ENCODE assay signal across 19 cellular contexts in the genomic region with DNA sequence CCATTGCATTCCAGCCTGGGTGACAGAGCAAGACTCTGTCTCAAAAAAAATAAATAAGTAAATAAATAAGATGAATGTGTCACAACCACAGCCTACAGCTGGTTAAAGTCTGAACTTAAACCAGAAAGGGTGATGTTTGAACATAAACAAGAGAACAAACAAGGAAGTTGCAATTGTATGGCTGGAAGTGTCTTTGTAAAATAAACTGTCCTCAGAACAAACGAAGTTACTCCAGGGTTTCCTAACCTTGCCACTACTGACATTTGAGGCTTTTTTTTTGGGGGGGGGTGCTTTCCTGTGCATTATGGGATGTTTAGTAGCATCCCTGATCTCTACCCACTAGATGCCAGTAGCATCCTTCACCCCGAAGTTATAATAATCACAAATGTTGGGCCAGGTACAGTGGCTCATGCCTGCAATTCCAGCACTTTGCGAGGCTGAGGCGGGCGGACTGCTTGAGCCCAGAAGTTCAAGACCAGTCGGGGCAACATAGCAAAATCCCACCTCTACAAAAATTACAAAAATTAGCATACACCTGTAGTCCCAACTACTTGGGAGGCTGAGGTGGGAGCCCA.
DNase-seq lines count a peak whose midpoint lies in the region; ATAC-seq and TF ChIP-seq lines count a peak whose summit lies in the region.
"Had no signal": no experiment of that assay in that cellular context is flagged by ENCODE, and none has a peak within 500 bp of the region (broad histone marks: within the 10 kb centered on the region; RNA-seq: fewer than 3 reads in every experiment).

No MANE protein-coding gene starts in this region.

- H3K9me3 ChIP-seq in CD8-positive, alpha-beta T cell (ENCODE audit: low read length), result no peaks in the 10 kb centered on the region
- no peaks in the 10 kb centered on the region for H3K9me3 ChIP-seq in endodermal cell (ENCODE audit: control insufficient read depth, low read length)
- H3K9me3 ChIP-seq: Peyer's patch had no signal

- peak; percentile 34 for ATAC-seq in CD8-positive, alpha-beta T cell
- no peak for ATAC-seq in stimulated activated memory B cell treated with anti-CD40 and anti-IgM and Interleukin-4, amounts not matched to agents 10 μg/mL and 1 μg/mL and 100 μg/mL, for 72 hours

- H3K27ac ChIP-seq in CD8-positive, alpha-beta T cell (ENCODE audit: low read depth, low read length), result no peak overlapping the region
- no peak overlapping the region for H3K27ac ChIP-seq in endodermal cell (ENCODE audit: low read depth, low read length)
- H3K27ac ChIP-seq: Peyer's patch had no signal

- H3K27me3 Mint-ChIP-seq in T-helper 1 cell treated with Interleukin-12 subunit alpha and Interleukin-12 subunit beta and Interleukin-4 antibody, amounts not matched to agents 30 μg/mL and 1 μg/mL, for 36 hours (ENCODE audit: low read depth), result no peaks in the 10 kb centered on the region
- H3K27me3 Mint-ChIP-seq in CD8-positive, alpha-beta T cell (ENCODE audit: low read depth), result no peaks in the 10 kb centered on the region
- H3K27me3 Mint-ChIP-seq in stimulated activated memory B cell treated with anti-CD40 and anti-IgM and Interleukin-4, amounts not matched to agents 10 μg/mL and 1 μg/mL and 100 μg/mL, for 72 hours, result no peaks in the 10 kb centered on the region
- H3K27me3 Mint-ChIP-seq in endodermal cell (ENCODE audit: insufficient read depth), result no peaks in the 10 kb centered on the region
- H3K27me3 Mint-ChIP-seq: B cell had no signal

- H3K27ac Mint-ChIP-seq in T-helper 1 cell treated with Interleukin-12 subunit alpha and Interleukin-12 subunit beta and Interleukin-4 antibody, amounts not matched to agents 30 μg/mL and 1 μg/mL, for 36 hours, result peak overlapping the region; percentile 65
- no peak overlapping the region for H3K27ac Mint-ChIP-seq in CD8-positive, alpha-beta T cell
- peak overlapping the region; percentile 62 for H3K27ac Mint-ChIP-seq in stimulated activated memory B cell treated with anti-CD40 and anti-IgM and Interleukin-4, amounts not matched to agents 10 μg/mL and 1 μg/mL and 100 μg/mL, for 72 hours
- H3K27ac Mint-ChIP-seq in endodermal cell, result no peak overlapping the region
- H3K27ac Mint-ChIP-seq: B cell had no signal

- H3K4me3 Mint-ChIP-seq in T-helper 1 cell treated with Interleukin-12 subunit alpha and Interleukin-12 subunit beta and Interleukin-4 antibody, amounts not matched to agents 30 μg/mL and 1 μg/mL, for 36 hours, result no peak overlapping the region
- H3K4me3 Mint-ChIP-seq in CD8-positive, alpha-beta T cell, result no peak overlapping the region
- no peak overlapping the region for H3K4me3 Mint-ChIP-seq in stimulated activated memory B cell treated with anti-CD40 and anti-IgM and Interleukin-4, amounts not matched to agents 10 μg/mL and 1 μg/mL and 100 μg/mL, for 72 hours
- H3K4me3 Mint-ChIP-seq in endodermal cell, result no peak overlapping the region
- H3K4me3 Mint-ChIP-seq: B cell had no signal

- intact Hi-C loops in CD8-positive, alpha-beta T cell (cut with DNase I, micrococcal nuclease), result no loop called here

- TF ChIP-seq CTCF in CD8-positive, alpha-beta T cell (IDR thresholded peaks at IDR 0.05), result no peak
- no peak for TF ChIP-seq CTCF in fibroblast of villous mesenchyme (IDR thresholded peaks at IDR 0.05; ENCODE audit: insufficient read depth, low read depth, low read length)
- TF ChIP-seq CTCF in endodermal cell (conservative IDR thresholded peaks at IDR 0.05), result no peak

- H3K4me1 Mint-ChIP-seq in T-helper 1 cell treated with Interleukin-12 subunit alpha and Interleukin-12 subunit beta and Interleukin-4 antibody, amounts not matched to agents 30 μg/mL and 1 μg/mL, for 36 hours (ENCODE audit: low read depth), result peaks cover 69% of the 10 kb centered on the region
- H3K4me1 Mint-ChIP-seq in CD8-positive, alpha-beta T cell (ENCODE audit: low read depth), result peaks cover 57% of the 10 kb centered on the region
- H3K4me1 Mint-ChIP-seq in stimulated activated memory B cell treated with anti-CD40 and anti-IgM and Interleukin-4, amounts not matched to agents 10 μg/mL and 1 μg/mL and 100 μg/mL, for 72 hours, result peaks cover 45% of the 10 kb centered on the region
- H3K4me1 Mint-ChIP-seq in endodermal cell, result peaks cover 33% of the 10 kb centered on the region

- 99 to 100% methylated on average over 2 to 6 of the region's 6 CpGs for WGBS in endodermal cell (ENCODE audit: insufficient coverage in 1 of 2, insufficient read length in 1 of 2), 2 experiments

- no peak for DNase-seq in T-helper 1 cell
- no peak for DNase-seq in CD8-positive, alpha-beta T cell
- peak; percentile 26 for DNase-seq in fibroblast of villous mesenchyme (ENCODE audit: low read depth)
- no peak for DNase-seq in activated gamma-delta T cell treated with Interleukin-2 at 50 U/mL for 16 hours
- no peak for DNase-seq in effector CD4-positive, alpha-beta T cell
- no peak for DNase-seq in endodermal cell
- DNase-seq: 8988T; GDM1; GOT3; KBM-7; NCI-H187; NCI-H2107; NCI-H510A; NCI-H748 treated with DMSO at 0.1 percent for 48 hours; NK-92 treated with Interleukin-12 subunit alpha and Interleukin-12 subunit beta, amount 100 ng/mL, for 24 hours had no signal

- no peak overlapping the region for H3K9ac ChIP-seq in endodermal cell (ENCODE audit: extremely low read depth, low read length, poor library complexity, severe bottlenecking)

- no peaks in the 10 kb centered on the region for H3K36me3 ChIP-seq in CD8-positive, alpha-beta T cell (ENCODE audit: insufficient read depth, low read length)
- no peaks in the 10 kb centered on the region for H3K36me3 ChIP-seq in endodermal cell (ENCODE audit: control insufficient read depth, insufficient read depth, low read length)
- H3K36me3 ChIP-seq: Peyer's patch had no signal

- POLR2A ChIA-PET in CD8-positive, alpha-beta T cell (lab: Charles Lee), result interaction anchor here (1.2 kb wide), 1 partner anchor 18 kb away, joined by 3 read pairs; no protein-coding TSS in a partner anchor

- H3K4me3 ChIP-seq in CD8-positive, alpha-beta T cell (ENCODE audit: low read depth, low read length), result no peak overlapping the region
- H3K4me3 ChIP-seq in fibroblast of villous mesenchyme (ENCODE audit: low read depth, low read length), result no peak overlapping the region
- no peak overlapping the region for H3K4me3 ChIP-seq in endodermal cell (ENCODE audit: low read length)
- H3K4me3 ChIP-seq: Peyer's patch had no signal

- peaks cover 30% of the 10 kb centered on the region for H3K4me1 ChIP-seq in CD8-positive, alpha-beta T cell (ENCODE audit: insufficient read depth, low read length)
- peaks cover 3% of the 10 kb centered on the region for H3K4me1 ChIP-seq in endodermal cell (ENCODE audit: control insufficient read depth, insufficient read depth, low read length)

- H3K36me3 Mint-ChIP-seq in T-helper 1 cell treated with Interleukin-12 subunit alpha and Interleukin-12 subunit beta and Interleukin-4 antibody, amounts not matched to agents 30 μg/mL and 1 μg/mL, for 36 hours (ENCODE audit: low read depth), result peaks cover 49% of the 10 kb centered on the region
- H3K36me3 Mint-ChIP-seq in CD8-positive, alpha-beta T cell, result peaks cover 9% of the 10 kb centered on the region
- peaks cover 32% of the 10 kb centered on the region for H3K36me3 Mint-ChIP-seq in stimulated activated memory B cell treated with anti-CD40 and anti-IgM and Interleukin-4, amounts not matched to agents 10 μg/mL and 1 μg/mL and 100 μg/mL, for 72 hours
- peaks cover 3% of the 10 kb centered on the region for H3K36me3 Mint-ChIP-seq in endodermal cell (ENCODE audit: low read depth)

- H3K9me3 Mint-ChIP-seq in T-helper 1 cell treated with Interleukin-12 subunit alpha and Interleukin-12 subunit beta and Interleukin-4 antibody, amounts not matched to agents 30 μg/mL and 1 μg/mL, for 36 hours, result no peaks in the 10 kb centered on the region
- no peaks in the 10 kb centered on the region for H3K9me3 Mint-ChIP-seq in CD8-positive, alpha-beta T cell
- no peaks in the 10 kb centered on the region for H3K9me3 Mint-ChIP-seq in stimulated activated memory B cell treated with anti-CD40 and anti-IgM and Interleukin-4, amounts not matched to agents 10 μg/mL and 1 μg/mL and 100 μg/mL, for 72 hours
- no peaks in the 10 kb centered on the region for H3K9me3 Mint-ChIP-seq in endodermal cell

- H3K27me3 ChIP-seq in CD8-positive, alpha-beta T cell (ENCODE audit: insufficient read depth, low read length), result no peaks in the 10 kb centered on the region
- H3K27me3 ChIP-seq in endodermal cell (ENCODE audit: control insufficient read depth, insufficient read depth, low read length, poor library complexity, severe bottlenecking), result no peaks in the 10 kb centered on the region
- H3K27me3 ChIP-seq: Peyer's patch had no signal

- CTCF ChIA-PET in CD8-positive, alpha-beta T cell (lab: Charles Lee), result interaction anchor here (0.6 to 1.0 kb wide), 5 partner anchors 12 to 116 kb away, joined by 3 to 4 read pairs (median 3); no protein-coding TSS in a partner anchor

Comparison
In these comparisons a context has a peak if more than half of its experiments do, and no peak if none do; other contexts are left out.
1. H3K27ac Mint-ChIP-seq: peak in T-helper 1 cell treated with Interleukin-12 subunit alpha and Interleukin-12 subunit beta and Interleukin-4 antibody, amounts not matched to agents 30 μg/mL and 1 μg/mL, for 36 hours (single experiment) and stimulated activated memory B cell treated with anti-CD40 and anti-IgM and Interleukin-4, amounts not matched to agents 10 μg/mL and 1 μg/mL and 100 μg/mL, for 72 hours (single experiment); none in CD8-positive, alpha-beta T cell (single experiment) and endodermal cell (single experiment).